Comparison of ENCODE assay signal across 8 cellular contexts in genomic region chr14:81220488-81220766, GRCh38. TPM values are rescaled to one million over a fixed set of nuclear protein-coding genes. Genes with fewer than 3 reads are reported as not detected.
A peak's percentile ranks its signal among the peaks of the same experiment; 100 is the strongest.
DNase-seq lines count a peak whose midpoint lies in the region; ATAC-seq lines count a peak whose summit lies in the region.

No MANE protein-coding gene starts in this region.

- peaks cover 2% of the 10 kb centered on the region for H3K27me3 Mint-ChIP-seq in activated T-helper 2 cell treated with anti-CD3 and anti-CD28 coated beads, Interferon-gamma antibody, Interleukin-2, Interleukin-4, amounts not matched to agents 10 μg/mL and 5 μg/mL and 100 μg/mL, durations not matched to agents 14 hours and 24 hours and 36 hours (ENCODE audit: low read depth)

- H3K9me3 ChIP-seq in iPS-20b (ENCODE audit: insufficient read depth, low read depth, low read length) = no peaks in the 10 kb centered on the region
- no peaks in the 10 kb centered on the region for H3K9me3 ChIP-seq in subcutaneous abdominal adipose tissue (ENCODE audit: control insufficient read depth in 5 of 5, low read length in 5 of 5)

- H3K36me3 Mint-ChIP-seq in activated T-helper 2 cell treated with anti-CD3 and anti-CD28 coated beads, Interferon-gamma antibody, Interleukin-2, Interleukin-4, amounts not matched to agents 10 μg/mL and 5 μg/mL and 100 μg/mL, durations not matched to agents 14 hours and 24 hours and 36 hours (ENCODE audit: low read depth) = peaks cover 23% of the 10 kb centered on the region

- peak overlapping the region; percentile 80 for H3K27ac ChIP-seq in iPS-20b (ENCODE audit: low read length)
- peak overlapping the region; percentile 97 for H3K27ac ChIP-seq in subcutaneous abdominal adipose tissue (ENCODE audit: low read depth, low read length)

- peak overlapping the region; percentile 95 for H3K4me3 Mint-ChIP-seq in activated T-helper 2 cell treated with anti-CD3 and anti-CD28 coated beads, Interferon-gamma antibody, Interleukin-2, Interleukin-4, amounts not matched to agents 10 μg/mL and 5 μg/mL and 100 μg/mL, durations not matched to agents 14 hours and 24 hours and 36 hours (ENCODE audit: low read depth)

- no peaks in the 10 kb centered on the region for H3K27me3 ChIP-seq in iPS-20b (ENCODE audit: insufficient read depth, low read length)
- no peaks in the 10 kb centered on the region for H3K27me3 ChIP-seq in subcutaneous abdominal adipose tissue (ENCODE audit: control insufficient read depth in 5 of 5, insufficient read depth in 4 of 5, low read length in 5 of 5)

- peak; percentile 54 to 70 for DNase-seq in NCI-H524 (lab: John Stamatoyannopoulos, UW)
- no peak for DNase-seq in NCI-H524 treated with DMSO at 0.1 percent for 48 hours (lab: John Stamatoyannopoulos, UW)
- no peak for DNase-seq in activated T-helper 2 cell treated with anti-CD3 and anti-CD28 coated beads, Interferon-gamma antibody, Interleukin-2, Interleukin-4, amounts not matched to agents 10 μg/mL and 5 μg/mL and 100 μg/mL, durations not matched to agents 14 hours and 24 hours and 36 hours (ENCODE audit: low spot score)
- DNase-seq in NCI-H82 (lab: John Stamatoyannopoulos, UW) = no peak
- DNase-seq in epidermal melanocyte (ENCODE audit: insufficient read length, low spot score) = no peak

- peak overlapping the region; percentile 90 for H3K4me3 ChIP-seq in iPS-20b (ENCODE audit: low read length)
- H3K4me3 ChIP-seq in subcutaneous abdominal adipose tissue (ENCODE audit: low read depth in 1 of 5, low read length in 5 of 5) = peak overlapping the region; percentile 70 to 85 (median 80)

- H3K27ac Mint-ChIP-seq in activated T-helper 2 cell treated with anti-CD3 and anti-CD28 coated beads, Interferon-gamma antibody, Interleukin-2, Interleukin-4, amounts not matched to agents 10 μg/mL and 5 μg/mL and 100 μg/mL, durations not matched to agents 14 hours and 24 hours and 36 hours = peak overlapping the region; percentile 95

- intact Hi-C loops in activated T-helper 2 cell treated with anti-CD3 and anti-CD28 coated beads, Interferon-gamma antibody, Interleukin-2, Interleukin-4, amounts not matched to agents 10 μg/mL and 5 μg/mL and 100 μg/mL, durations not matched to agents 14 hours and 24 hours and 36 hours (cut with micrococcal nuclease) = no loop called here

- H3K4me1 ChIP-seq in iPS-20b (ENCODE audit: insufficient read depth, low read length) (peaks cover 17% of the 10 kb centered on the region; the same call in 1 of the 2 replicates), subcutaneous abdominal adipose tissue (ENCODE audit: control insufficient read depth in 5 of 5, insufficient read depth in 5 of 5, low read length in 5 of 5) (peaks cover 3 to 27% (median 23%) of the 10 kb centered on the region in 5 donors)

- ATAC-seq in GM18502 (IDR thresholded peaks at IDR 0.05; ENCODE audit: poor library complexity, unreplicated experiment) = no peak

- H3K4me1 Mint-ChIP-seq in activated T-helper 2 cell treated with anti-CD3 and anti-CD28 coated beads, Interferon-gamma antibody, Interleukin-2, Interleukin-4, amounts not matched to agents 10 μg/mL and 5 μg/mL and 100 μg/mL, durations not matched to agents 14 hours and 24 hours and 36 hours (ENCODE audit: low read depth) = peaks cover 30% of the 10 kb centered on the region

- peaks cover 18% of the 10 kb centered on the region for H3K36me3 ChIP-seq in iPS-20b (ENCODE audit: insufficient read depth, low read depth, low read length)
- peaks cover 2 to 9% (median 6%) of the 10 kb centered on the region in 5 donors for H3K36me3 ChIP-seq in subcutaneous abdominal adipose tissue (ENCODE audit: control insufficient read depth in 5 of 5, insufficient read depth in 5 of 5, low read length in 5 of 5)

- no peaks in the 10 kb centered on the region for H3K9me3 Mint-ChIP-seq in activated T-helper 2 cell treated with anti-CD3 and anti-CD28 coated beads, Interferon-gamma antibody, Interleukin-2, Interleukin-4, amounts not matched to agents 10 μg/mL and 5 μg/mL and 100 μg/mL, durations not matched to agents 14 hours and 24 hours and 36 hours

- H3K9ac ChIP-seq in iPS-20b (ENCODE audit: low read depth, low read length) (peak overlapping the region; percentile 98), subcutaneous abdominal adipose tissue (ENCODE audit: low read length in 5 of 5) (peak overlapping the region; percentile 63 to 92 (median 89))

RNA-seq across cellular contexts. Expression of gene GTF2A1, which starts 0.3 kb away (rescaled TPM):
- total RNA-seq in activated T-helper 2 cell treated with anti-CD3 and anti-CD28 coated beads, Interferon-gamma antibody, Interleukin-2, Interleukin-4, amounts not matched to agents 10 μg/mL and 5 μg/mL and 100 μg/mL, durations not matched to agents 14 hours and 24 hours and 36 hours = 41.2 and 45.1 TPM in 2 replicates

Comparison
In these comparisons a context has a peak if more than half of its experiments do, and no peak if none do; other contexts are left out.
1. DNase-seq: peak in NCI-H524 (2 of 2); none in NCI-H524 treated with DMSO at 0.1 percent for 48 hours (single experiment), activated T-helper 2 cell treated with anti-CD3 and anti-CD28 coated beads, Interferon-gamma antibody, Interleukin-2, Interleukin-4, amounts not matched to agents 10 μg/mL and 5 μg/mL and 100 μg/mL, durations not matched to agents 14 hours and 24 hours and 36 hours (single experiment), NCI-H82 (single experiment) and epidermal melanocyte (single experiment).